In genomic region chr22:33969052-33969451, GRCh38 we compare ENCODE assay signal across 24 cellular contexts. TPM values are rescaled to one million over a fixed set of nuclear protein-coding genes. Genes with fewer than 3 reads are reported as not detected.
DNase-seq lines count a peak whose midpoint lies in the region; ATAC-seq and TF ChIP-seq lines count a peak whose summit lies in the region.
"Had no signal": no experiment of that assay in that cellular context is flagged by ENCODE, and none has a peak within 500 bp of the region (broad histone marks: within the 10 kb centered on the region; RNA-seq: fewer than 3 reads in every experiment).

No MANE protein-coding gene starts in this region.

- no peak for ATAC-seq in HG03025 (IDR thresholded peaks at IDR 0.05; ENCODE audit: low FRiP score, unreplicated experiment)
- ATAC-seq: naive thymus-derived CD4-positive, alpha-beta T cell; right lobe of liver; SK-N-SH treated with all-trans-retinoic acid at 6 μM for 48 hours; stimulated activated naive CD8-positive, alpha-beta T cell treated with anti-CD3 and anti-CD28 coated beads, Interleukin-15, amount 100 ng/mL, for 72 hours had no signal

- DNase-seq in A172 (ENCODE audit: low spot score) (peak; percentile 51), HT1080 (ENCODE audit: low read depth) (peak; percentile 64), choroid plexus epithelial cell (ENCODE audit: low read depth) (peak; percentile 1), iris pigment epithelial cell (ENCODE audit: low read depth) (peak; percentile 1), NCI-H748 treated with DMSO at 0.1 percent for 48 hours (lab: John Stamatoyannopoulos, UW) (no peak), NCI-H2171 (lab: John Stamatoyannopoulos, UW) (no peak)
- DNase-seq in activated CD8-positive, alpha-beta memory T cell treated with anti-CD3 and anti-CD28 coated beads for 24 hours = no peak
- DNase-seq: activated gamma-delta T cell treated with Interleukin-2 at 50 U/mL for 16 hours; brain microvascular endothelial cell; cortex of kidney; DMS79 treated with DMSO at 0.1 percent for 48 hours; naive thymus-derived CD4-positive, alpha-beta T cell; NCI-H1105; NCI-H2029 treated with DMSO at 0.1 percent for 48 hours; NCI-H510A; NK-92 treated with Interleukin-12 subunit alpha and Interleukin-12 subunit beta, amount 100 ng/mL, for 24 hours; ovary; right lobe of liver; RPMI8226; stimulated activated naive CD8-positive, alpha-beta T cell treated with anti-CD3 and anti-CD28 coated beads, Interleukin-15, amount 100 ng/mL, for 72 hours; trophoblast cell; WERI-Rb-1 had no signal

- TF ChIP-seq CTCF in choroid plexus epithelial cell (conservative IDR thresholded peaks at IDR 0.05; ENCODE audit: low read depth, low read length) = no peak

- no peak overlapping the region for H3K4me3 ChIP-seq in choroid plexus epithelial cell (ENCODE audit: low read depth, low read length)
- H3K4me3 ChIP-seq: ovary, right lobe of liver had no signal

RNA-seq across cellular contexts. Expression of gene LARGE1, which starts 48.8 kb away (rescaled TPM):
- 4.4 and 4.9 TPM in 2 replicates for total RNA-seq in A172 (2014; rRNA removed; shearing (Covaris generic))
- 1.0 and 1.8 TPM in 2 replicates for total RNA-seq in HT1080 (2014; rRNA removed; shearing (Covaris generic))
- 0.32 and 1.6 TPM in 2 replicates for polyA plus RNA-seq in HT1080 (2015; cell fraction: cytosol; rRNA removed)
- 1.4 and 2.4 TPM in 2 replicates for polyA plus RNA-seq in HT1080 (2015; cell fraction: nucleus; rRNA removed)
- polyA plus RNA-seq: naive thymus-derived CD4-positive, alpha-beta T cell had no signal

Comparison
In these comparisons a context has a peak if more than half of its experiments do, and no peak if none do; other contexts are left out.
1. DNase-seq: peak in A172 (single experiment), HT1080 (single experiment), choroid plexus epithelial cell (single experiment) and iris pigment epithelial cell (single experiment); none in NCI-H748 treated with DMSO at 0.1 percent for 48 hours (single experiment), NCI-H2171 (single experiment) and activated CD8-positive, alpha-beta memory T cell treated with anti-CD3 and anti-CD28 coated beads for 24 hours (single experiment).